ENCODE assay signal across 8 cellular contexts in genomic region chr9:109010676-109011655, GRCh38. TPM values are rescaled to one million over a fixed set of nuclear protein-coding genes. Genes with fewer than 3 reads are reported as not detected.
DNase-seq lines count a peak whose midpoint lies in the region; ATAC-seq and TF ChIP-seq lines count a peak whose summit lies in the region.

No MANE protein-coding gene starts in this region.

- ATAC-seq in HG03108 (IDR thresholded peaks at IDR 0.05; ENCODE audit: unreplicated experiment): peak; percentile 37
- no peak for ATAC-seq in GM18505 (IDR thresholded peaks at IDR 0.05; ENCODE audit: unreplicated experiment)

- TF ChIP-seq CTCF in liver (IDR thresholded peaks at IDR 0.05; ENCODE audit: low read depth, low read length, missing input control): no peak
- no peak for TF ChIP-seq CTCF in stomach (IDR thresholded peaks at IDR 0.05)

- DNase-seq in NCI-H526 treated with DMSO at 0.1 percent for 48 hours (lab: John Stamatoyannopoulos, UW): peak; percentile 1
- no peak for DNase-seq in NCI-H526 (lab: John Stamatoyannopoulos, UW)
- peak; percentile 68 for DNase-seq in SW480 (ENCODE audit: low spot score)
- no peak for DNase-seq in stomach

- H3K27me3 ChIP-seq in liver (ENCODE audit: control insufficient read depth in 4 of 4, insufficient read depth in 4 of 4, low read length in 3 of 4): no peaks in the 10 kb centered on the region
- H3K27me3 ChIP-seq in stomach: no peaks in the 10 kb centered on the region

- 67% methylated on average over 2 of the region's 2 CpGs for WGBS in liver
- WGBS in stomach, 5 donors: 28 to 50% (median 42%) methylated on average over 2 of the region's 2 CpGs

- no peak for TF ChIP-seq RAD21 in liver (IDR thresholded peaks at IDR 0.05)

- H3K9me3 ChIP-seq in liver (ENCODE audit: control insufficient read depth in 4 of 4, low read length in 3 of 4): no peaks in the 10 kb centered on the region
- H3K9me3 ChIP-seq in stomach: no peaks in the 10 kb centered on the region

- peaks cover 1 to 16% (median 7%) of the 10 kb centered on the region in 4 donors for H3K4me1 ChIP-seq in liver (ENCODE audit: control insufficient read depth in 4 of 4, insufficient read depth in 4 of 4, low read length in 3 of 4)
- H3K4me1 ChIP-seq in stomach: peaks cover 19 to 53% (median 38%) of the 10 kb centered on the region in 4 donors

- no peak for TF ChIP-seq EP300 in stomach (IDR thresholded peaks at IDR 0.05)

- H3K27ac ChIP-seq in angular gyrus (ENCODE audit: low read depth, low read length) (peak overlapping the region; percentile 32), liver (ENCODE audit: low read depth in 1 of 2, low read length in 2 of 2) (peak overlapping the region in 1 of 2 donors; percentile 1), stomach (peak overlapping the region in 4 of 5 donors; percentile 93 to 98 (median 96))

- no peak overlapping the region for H3K4me3 ChIP-seq in liver (ENCODE audit: low read depth in 1 of 3, low read length in 3 of 3)
- peak overlapping the region in 3 of 4 donors; percentile 82 to 95 (median 86) for H3K4me3 ChIP-seq in stomach

- TF ChIP-seq POLR2A in stomach (IDR thresholded peaks at IDR 0.05) (no peak), GM18505 (IDR thresholded peaks at IDR 0.05; ENCODE audit: borderline replicate concordance, extremely low read depth, insufficient read depth, insufficient read length) (no peak)

- intact Hi-C loops in stomach (cut with DNase I; ENCODE audit: low total_unique reads): no loop called here

- no peak overlapping the region for H3K9ac ChIP-seq in liver (ENCODE audit: low read depth in 1 of 2, low read length in 2 of 2)

- H3K36me3 ChIP-seq in liver (ENCODE audit: control insufficient read depth in 4 of 4, insufficient read depth in 3 of 4, low read depth in 1 of 4, low read length in 3 of 4) (no peaks in the 10 kb centered on the region), stomach (no peaks in the 10 kb centered on the region)

TF ChIP-seq in liver, 16 proteins besides CTCF, POLR2A, EP300 and RAD21:
- TF ChIP-seq JUND (IDR thresholded peaks at IDR 0.05) (peak in 1 of 2 donors; percentile 35), FOXA2 (IDR thresholded peaks at IDR 0.05) (no peak), NR2F2 (IDR thresholded peaks at IDR 0.05) (peak; percentile 82)
TF ChIP-seq in liver: peak in this region for 2.

RNA-seq across cellular contexts. Expression of gene CTNNAL1, which starts 2.3 kb away (rescaled TPM):
- 10 to 100 TPM; 10.5 to 31.5 TPM for total RNA-seq in liver
- 10 to 100 TPM; 14.4 to 22.8 TPM for polyA plus RNA-seq in liver
- 10 to 100 TPM; 15.6 to 87.0 (median 56.2) TPM for total RNA-seq in stomach
- polyA plus RNA-seq in stomach: 10 to 100 TPM; 33.3 to 71.0 (median 51.3) TPM

Comparison
In these comparisons a context has a peak if more than half of its experiments do, and no peak if none do; other contexts are left out.
1. DNase-seq: peak in NCI-H526 treated with DMSO at 0.1 percent for 48 hours (single experiment) and SW480 (single experiment); none in NCI-H526 (0 of 2) and stomach (single experiment).
2. H3K4me3 ChIP-seq: peak in stomach (3 of 4); none in liver (0 of 3).